Comparison of ENCODE assay signal across 29 cellular contexts in genomic region chr12:26374934-26375333, GRCh38.
DNase-seq lines count a peak whose midpoint lies in the region; ATAC-seq, FAIRE-seq and TF ChIP-seq lines count a peak whose summit lies in the region.
"Had no signal": no experiment of that assay in that cellular context is flagged by ENCODE, and none has a peak within 500 bp of the region (broad histone marks: within the 10 kb centered on the region; RNA-seq: fewer than 3 reads in every experiment).

No MANE protein-coding gene starts in this region.

- no peak for TF ChIP-seq CTCF in choroid plexus epithelial cell (conservative IDR thresholded peaks at IDR 0.05; ENCODE audit: low read depth, low read length)
- TF ChIP-seq CTCF in nephron (IDR thresholded peaks at IDR 0.05; ENCODE audit: unreplicated experiment in 3 of 3) = no peak

- peaks cover 4% of the 10 kb centered on the region for H3K27me3 Mint-ChIP-seq in nephron (ENCODE audit: low read depth)
- H3K27me3 Mint-ChIP-seq: activated CD4-positive, alpha-beta T cell treated with anti-CD3 and anti-CD28 coated beads, Interleukin-2, amount 10 ng/mL, durations not matched to agents 7 days and 5 days; activated naive CD8-positive, alpha-beta T cell; B cell; CD8-positive, alpha-beta memory T cell had no signal

- peak overlapping the region; percentile 13 to 48 (median 13) for H3K27ac Mint-ChIP-seq in nephron
- H3K27ac Mint-ChIP-seq: activated CD4-positive, alpha-beta T cell treated with anti-CD3 and anti-CD28 coated beads, Interleukin-2, amount 10 ng/mL, durations not matched to agents 7 days and 5 days; activated naive CD8-positive, alpha-beta T cell; activated T-helper 2 cell treated with anti-CD3 and anti-CD28 coated beads, Interferon-gamma antibody, Interleukin-2, Interleukin-4, amounts not matched to agents 10 μg/mL and 5 μg/mL and 100 μg/mL, durations not matched to agents 14 hours and 24 hours and 36 hours; B cell; CD8-positive, alpha-beta memory T cell; stimulated activated effector memory CD8-positive, alpha-beta T cell treated with anti-CD3 and anti-CD28 coated beads, Interleukin-12 subunit alpha, Interleukin-12 subunit beta, amount 100 ng/mL, for 72 hours had no signal

- peak; percentile 79 for DNase-seq in DMS 273 treated with DMSO at 0.1 percent for 48 hours (lab: John Stamatoyannopoulos, UW)
- peak; percentile 73 for DNase-seq in NCI-H82 (lab: John Stamatoyannopoulos, UW)
- DNase-seq in choroid plexus epithelial cell (ENCODE audit: low read depth) = peak; percentile 50
- no peak for DNase-seq in frontal cortex (ENCODE audit: low spot score in 2 of 2)
- no peak for DNase-seq in NCI-H1417 (lab: John Stamatoyannopoulos, UW)
- DNase-seq: activated CD4-positive, alpha-beta T cell treated with anti-CD3 and anti-CD28 coated beads, Interleukin-2, amount 10 ng/mL, durations not matched to agents 7 days and 5 days; brain microvascular endothelial cell; CD8-positive, alpha-beta memory T cell; DMS79; effector CD8-positive, alpha-beta T cell; head of caudate nucleus; mesendoderm; MV-4-11; NCI-H1694; NCI-H748 treated with DMSO at 0.1 percent for 48 hours; nucleus accumbens; RPMI8226; stimulated activated CD4-positive, alpha-beta T cell treated with anti-CD3 and anti-CD28 coated beads, Interleukin-2, amount 100 ng/mL, for 48 hours; substantia nigra; upper lobe of left lung had no signal

- H3K4me3 ChIP-seq in choroid plexus epithelial cell (ENCODE audit: low read depth, low read length) = no peak overlapping the region
- H3K4me3 ChIP-seq: skin epidermis, upper lobe of left lung had no signal

- ATAC-seq in HG03280 (IDR thresholded peaks at IDR 0.05; ENCODE audit: unreplicated experiment) (no peak), GM19455 (IDR thresholded peaks at IDR 0.05; ENCODE audit: unreplicated experiment) (no peak)
- ATAC-seq: stimulated activated effector memory CD8-positive, alpha-beta T cell treated with anti-CD3 and anti-CD28 coated beads, Interleukin-12 subunit alpha, Interleukin-12 subunit beta, amount 100 ng/mL, for 72 hours had no signal

- no peaks in the 10 kb centered on the region for H3K36me3 Mint-ChIP-seq in nephron (ENCODE audit: low read depth)
- H3K36me3 Mint-ChIP-seq: stimulated activated effector memory CD8-positive, alpha-beta T cell treated with anti-CD3 and anti-CD28 coated beads, Interleukin-12 subunit alpha, Interleukin-12 subunit beta, amount 100 ng/mL, for 72 hours had no signal

- FAIRE-seq in frontal cortex (lab: Jason Lieb, UNC) = no peak
- FAIRE-seq: H54 had no signal

- no peak overlapping the region for H3K4me3 Mint-ChIP-seq in nephron
- H3K4me3 Mint-ChIP-seq: activated CD4-positive, alpha-beta T cell treated with anti-CD3 and anti-CD28 coated beads, Interleukin-2, amount 10 ng/mL, durations not matched to agents 7 days and 5 days; activated naive CD8-positive, alpha-beta T cell; B cell; CD8-positive, alpha-beta memory T cell; stimulated activated effector memory CD8-positive, alpha-beta T cell treated with anti-CD3 and anti-CD28 coated beads, Interleukin-12 subunit alpha, Interleukin-12 subunit beta, amount 100 ng/mL, for 72 hours had no signal

- peaks cover 10% of the 10 kb centered on the region for H3K4me1 Mint-ChIP-seq in nephron
- H3K4me1 Mint-ChIP-seq: activated CD4-positive, alpha-beta T cell treated with anti-CD3 and anti-CD28 coated beads, Interleukin-2, amount 10 ng/mL, durations not matched to agents 7 days and 5 days; CD8-positive, alpha-beta memory T cell; stimulated activated effector memory CD8-positive, alpha-beta T cell treated with anti-CD3 and anti-CD28 coated beads, Interleukin-12 subunit alpha, Interleukin-12 subunit beta, amount 100 ng/mL, for 72 hours had no signal

- H3K9me3 Mint-ChIP-seq in nephron = no peaks in the 10 kb centered on the region
- H3K9me3 Mint-ChIP-seq: activated CD4-positive, alpha-beta T cell treated with anti-CD3 and anti-CD28 coated beads, Interleukin-2, amount 10 ng/mL, durations not matched to agents 7 days and 5 days; activated T-helper 2 cell treated with anti-CD3 and anti-CD28 coated beads, Interferon-gamma antibody, Interleukin-2, Interleukin-4, amounts not matched to agents 10 μg/mL and 5 μg/mL and 100 μg/mL, durations not matched to agents 14 hours and 24 hours and 36 hours; CD8-positive, alpha-beta memory T cell had no signal

Comparison
In these comparisons a context has a peak if more than half of its experiments do, and no peak if none do; other contexts are left out.
1. DNase-seq: peak in DMS 273 treated with DMSO at 0.1 percent for 48 hours (single experiment), NCI-H82 (single experiment) and choroid plexus epithelial cell (single experiment); none in frontal cortex (0 of 2) and NCI-H1417 (0 of 3).